8 cellular contexts compared by ENCODE assay signal in genomic region chr2:12050381-12050780, GRCh38.
A peak's percentile ranks its signal among the peaks of the same experiment; 100 is the strongest.
DNase-seq lines count a peak whose midpoint lies in the region; ATAC-seq, FAIRE-seq and TF ChIP-seq lines count a peak whose summit lies in the region.

No MANE protein-coding gene starts in this region.

- no peak overlapping the region for H3K27ac Mint-ChIP-seq in memory B cell

- H3K4me3 Mint-ChIP-seq in memory B cell: peak overlapping the region; percentile 43

- no peak overlapping the region for H3K4me3 ChIP-seq in GM06990 (replicated peaks; ENCODE audit: low read depth, low read length)
- H3K4me3 ChIP-seq in kidney (ENCODE audit: low read length in 2 of 2): no peak overlapping the region
- no peak overlapping the region for H3K4me3 ChIP-seq in trophoblast cell (ENCODE audit: low read depth, low read length)

- DNase-seq in GM06990 (ENCODE audit: extremely low read depth, insufficient read length): no peak
- DNase-seq in SIG-M5 (lab: John Stamatoyannopoulos, UW): peak; percentile 84
- DNase-seq in memory B cell (ENCODE audit: low spot score in 2 of 2): peak in 1 of 2 donors; percentile 17
- DNase-seq in kidney: no peak
- DNase-seq in SKM-1 treated with dmso at 0.1 percent for 144 hours (lab: John Stamatoyannopoulos, UW; ENCODE audit: unreplicated experiment): no peak
- DNase-seq in NCI-H2171 treated with DMSO at 0.1 percent for 48 hours (lab: John Stamatoyannopoulos, UW): no peak
- DNase-seq in trophoblast cell: no peak

- ATAC-seq in HG02852 (IDR thresholded peaks at IDR 0.05; ENCODE audit: unreplicated experiment) (peak; percentile 45), memory B cell (ENCODE audit: low read depth) (peak; percentile 89)

- H3K23ac ChIP-seq in trophoblast cell (ENCODE audit: low read length): no peak overlapping the region

- H3K27me3 Mint-ChIP-seq in memory B cell: no peaks in the 10 kb centered on the region

- H2BK120ac ChIP-seq in trophoblast cell (ENCODE audit: insufficient read depth, low read length, poor library complexity): no peak overlapping the region

- H4K12ac ChIP-seq in trophoblast cell (ENCODE audit: low read depth, low read length): no peak overlapping the region

- H3K9me3 ChIP-seq in kidney (ENCODE audit: control insufficient read depth in 1 of 2, low read length in 2 of 2): no peaks in the 10 kb centered on the region
- no peaks in the 10 kb centered on the region for H3K9me3 ChIP-seq in trophoblast cell (ENCODE audit: insufficient read depth, low read depth, low read length)

- H3K18ac ChIP-seq in trophoblast cell (ENCODE audit: low read length): no peak overlapping the region

- peaks cover 3% of the 10 kb centered on the region for H3K36me3 Mint-ChIP-seq in memory B cell

- no peak overlapping the region for H3K14ac ChIP-seq in trophoblast cell (ENCODE audit: low read length)

- intact Hi-C loops in kidney (cut with DNase I): no loop called here

- H2AK5ac ChIP-seq in trophoblast cell (ENCODE audit: low read length): no peak overlapping the region

- no peak for FAIRE-seq in kidney (lab: Jason Lieb, UNC)

- H2BK5ac ChIP-seq in trophoblast cell (ENCODE audit: low read depth, low read length, poor library complexity): no peak overlapping the region

- H4K91ac ChIP-seq in trophoblast cell (ENCODE audit: low read depth, low read length): no peak overlapping the region

- H3K27me3 ChIP-seq in GM06990 (replicated peaks; ENCODE audit: control insufficient read depth, insufficient read depth, low read length) (no peaks in the 10 kb centered on the region), trophoblast cell (ENCODE audit: insufficient read depth, low read length) (no peaks in the 10 kb centered on the region)

- WGBS in trophoblast cell (ENCODE audit: extremely low coverage, insufficient coverage, insufficient read length): no CpG with 5 or more reads among the region's 5 CpGs

- H3K9ac ChIP-seq in kidney (ENCODE audit: low read length in 2 of 2): no peak overlapping the region
- no peak overlapping the region for H3K9ac ChIP-seq in trophoblast cell (ENCODE audit: low read length)

- H3K79me1 ChIP-seq in trophoblast cell (ENCODE audit: low read length): no peaks in the 10 kb centered on the region

- H3K4me1 ChIP-seq in kidney (ENCODE audit: control insufficient read depth in 1 of 2, insufficient read depth in 1 of 2, low read depth in 1 of 2, low read length in 2 of 2) (no peaks in the 10 kb centered on the region), trophoblast cell (ENCODE audit: control insufficient read depth in 1 of 2, insufficient read depth in 2 of 2, low read length in 2 of 2) (peaks cover 0 to 9% of the 10 kb centered on the region in 2 experiments)

- no peak overlapping the region for H3K4ac ChIP-seq in trophoblast cell (ENCODE audit: low read depth, low read length)

- H3K4me2 ChIP-seq in trophoblast cell (ENCODE audit: low read length): no peak overlapping the region

- no peak overlapping the region for H2AFZ ChIP-seq in trophoblast cell (ENCODE audit: insufficient read depth, low read length, poor library complexity)

- H3K36me3 ChIP-seq in GM06990 (ENCODE audit: control insufficient read depth, insufficient read depth, low read length) (no peaks in the 10 kb centered on the region), kidney (ENCODE audit: control insufficient read depth in 1 of 2, insufficient read depth in 2 of 2, low read length in 2 of 2) (no peaks in the 10 kb centered on the region), trophoblast cell (ENCODE audit: control insufficient read depth in 1 of 2, insufficient read depth in 2 of 2, low read length in 2 of 2) (no peaks in the 10 kb centered on the region)

- TF ChIP-seq CTCF in GM06990 (IDR thresholded peaks at IDR 0.05; ENCODE audit: insufficient read depth, low read length, poor library complexity, severe bottlenecking): peak; percentile 32
- no peak for TF ChIP-seq CTCF in kidney (IDR thresholded peaks at IDR 0.05; ENCODE audit: borderline replicate concordance, extremely low read depth, insufficient read depth)

- H4K8ac ChIP-seq in trophoblast cell (ENCODE audit: low read depth, low read length): no peak overlapping the region

- H3K9me3 Mint-ChIP-seq in memory B cell: peaks cover 5% of the 10 kb centered on the region

- no peaks in the 10 kb centered on the region for H3K79me2 ChIP-seq in trophoblast cell (ENCODE audit: control insufficient read depth, insufficient read depth, low read length, poor library complexity)

- H3K4me1 Mint-ChIP-seq in memory B cell: peaks cover 50% of the 10 kb centered on the region

- no peak overlapping the region for H3K27ac ChIP-seq in kidney (ENCODE audit: low read depth in 2 of 2, low read length in 2 of 2)
- H3K27ac ChIP-seq in trophoblast cell (ENCODE audit: low read depth, low read length): no peak overlapping the region

- H2BK12ac ChIP-seq in trophoblast cell (ENCODE audit: low read length): no peak overlapping the region
